ENCODE assay signal across 8 cellular contexts in genomic region chrX:45851434-45851991, GRCh38.
DNase-seq lines count a peak whose midpoint lies in the region; TF ChIP-seq lines count a peak whose summit lies in the region.

No MANE protein-coding gene starts in this region.

- H3K27me3 Mint-ChIP-seq in activated T-cell treated with anti-CD3 and anti-CD28 coated beads, Interleukin-2, amount 50 U/mL, for 24 hours, result peaks cover 49% of the 10 kb centered on the region

- H3K27ac ChIP-seq in trophoblast cell (ENCODE audit: low read depth, low read length) (peak overlapping the region; percentile 80), urinary bladder (ENCODE audit: low read depth) (no peak overlapping the region)

- no peaks in the 10 kb centered on the region for H3K9me3 ChIP-seq in trophoblast cell (ENCODE audit: insufficient read depth, low read depth, low read length)

- TF ChIP-seq CTCF in GM13976 (IDR thresholded peaks at IDR 0.05; ENCODE audit: borderline replicate concordance, control extremely low read depth, extremely low read depth, insufficient read depth, missing control alignments) (no peak), fibroblast of villous mesenchyme (IDR thresholded peaks at IDR 0.05; ENCODE audit: insufficient read depth, low read depth, low read length) (no peak)

- H2AK5ac ChIP-seq in trophoblast cell (ENCODE audit: low read length), result peak overlapping the region; percentile 62

- peak overlapping the region; percentile 74 for H3K14ac ChIP-seq in trophoblast cell (ENCODE audit: low read length)

- peak overlapping the region; percentile 81 for H3K4me3 ChIP-seq in fibroblast of villous mesenchyme (ENCODE audit: low read depth, low read length)
- peak overlapping the region; percentile 79 for H3K4me3 ChIP-seq in trophoblast cell (ENCODE audit: low read depth, low read length)
- peak overlapping the region; percentile 63 for H3K4me3 ChIP-seq in urinary bladder (ENCODE audit: low read depth, low read length)

- peaks cover 41% of the 10 kb centered on the region for H3K4me1 Mint-ChIP-seq in activated T-cell treated with anti-CD3 and anti-CD28 coated beads, Interleukin-2, amount 50 U/mL, for 24 hours (ENCODE audit: low read depth)

- H2BK12ac ChIP-seq in trophoblast cell (ENCODE audit: low read length), result peak overlapping the region; percentile 58

- DNase-seq in GM13976 (ENCODE audit: low spot score), result peak; percentile 9
- peak; percentile 9 for DNase-seq in NCI-H774 (lab: John Stamatoyannopoulos, UW)
- DNase-seq in activated T-cell treated with anti-CD3 and anti-CD28 coated beads, Interleukin-2, amount 50 U/mL, for 24 hours, result peak; percentile 80
- peak; percentile 20 for DNase-seq in fibroblast of villous mesenchyme (ENCODE audit: low read depth)
- peak in 1 of 2 donors; percentile 15 for DNase-seq in trophoblast cell
- no peak for DNase-seq in Kasumi-1 (lab: John Stamatoyannopoulos, UW)
- no peak for DNase-seq in NCI-H2107 (lab: John Stamatoyannopoulos, UW)

- peak overlapping the region; percentile 64 for H3K4me2 ChIP-seq in trophoblast cell (ENCODE audit: low read length)

- H3K18ac ChIP-seq in trophoblast cell (ENCODE audit: low read length), result peak overlapping the region; percentile 86

- H4K12ac ChIP-seq in trophoblast cell (ENCODE audit: low read depth, low read length), result peak overlapping the region; percentile 54

- H3K27ac Mint-ChIP-seq in activated T-cell treated with anti-CD3 and anti-CD28 coated beads, Interleukin-2, amount 50 U/mL, for 24 hours, result peak overlapping the region; percentile 93

- H3K4me1 ChIP-seq in trophoblast cell (ENCODE audit: control insufficient read depth in 1 of 2, insufficient read depth in 2 of 2, low read length in 2 of 2) (peaks cover 0 to 2% of the 10 kb centered on the region in 2 experiments), urinary bladder (ENCODE audit: insufficient read depth) (no peaks in the 10 kb centered on the region)

- H3K9me3 Mint-ChIP-seq in activated T-cell treated with anti-CD3 and anti-CD28 coated beads, Interleukin-2, amount 50 U/mL, for 24 hours, result no peaks in the 10 kb centered on the region

- H2AFZ ChIP-seq in trophoblast cell (ENCODE audit: insufficient read depth, low read length, poor library complexity), result peak overlapping the region; percentile 94

- peak overlapping the region; percentile 87 for H2BK5ac ChIP-seq in trophoblast cell (ENCODE audit: low read depth, low read length, poor library complexity)

- no peaks in the 10 kb centered on the region for H3K27me3 ChIP-seq in trophoblast cell (ENCODE audit: insufficient read depth, low read length)

- peaks cover 19% of the 10 kb centered on the region for H3K79me1 ChIP-seq in trophoblast cell (ENCODE audit: low read length)

- peak overlapping the region; percentile 89 for H3K4ac ChIP-seq in trophoblast cell (ENCODE audit: low read depth, low read length)

- peak overlapping the region; percentile 85 for H3K9ac ChIP-seq in trophoblast cell (ENCODE audit: low read length)

- H4K8ac ChIP-seq in trophoblast cell (ENCODE audit: low read depth, low read length), result peak overlapping the region; percentile 77

- H3K79me2 ChIP-seq in trophoblast cell (ENCODE audit: control insufficient read depth, insufficient read depth, low read length, poor library complexity), result peaks cover 16% of the 10 kb centered on the region

- H3K36me3 Mint-ChIP-seq in activated T-cell treated with anti-CD3 and anti-CD28 coated beads, Interleukin-2, amount 50 U/mL, for 24 hours (ENCODE audit: low read depth), result peaks cover 42% of the 10 kb centered on the region

- peak overlapping the region; percentile 88 for H3K4me3 Mint-ChIP-seq in activated T-cell treated with anti-CD3 and anti-CD28 coated beads, Interleukin-2, amount 50 U/mL, for 24 hours

- no peak overlapping the region for H3K23ac ChIP-seq in trophoblast cell (ENCODE audit: low read length)

- H3K36me3 ChIP-seq in trophoblast cell (ENCODE audit: control insufficient read depth in 1 of 2, insufficient read depth in 2 of 2, low read length in 2 of 2), result peaks cover 6 to 9% of the 10 kb centered on the region in 2 experiments
- H3K36me3 ChIP-seq in urinary bladder (ENCODE audit: insufficient read depth), result no peaks in the 10 kb centered on the region

- H4K91ac ChIP-seq in trophoblast cell (ENCODE audit: low read depth, low read length), result peak overlapping the region; percentile 89

- in situ Hi-C loops in GM13976 (cut with MboI; ENCODE audit: low sequenced_read_pairs, unreplicated experiment), result no loop called here

- WGBS in trophoblast cell (ENCODE audit: extremely low coverage, insufficient coverage, insufficient read length), result no CpG with 5 or more reads among the region's 53 CpGs
- WGBS in urinary bladder, result under 1% methylated on average over 52 of the region's 53 CpGs

- H2BK120ac ChIP-seq in trophoblast cell (ENCODE audit: insufficient read depth, low read length, poor library complexity), result peak overlapping the region; percentile 88

Comparison
In these comparisons a context has a peak if more than half of its experiments do, and no peak if none do; other contexts are left out.
1. DNase-seq: peak in GM13976 (single experiment), NCI-H774 (single experiment), activated T-cell treated with anti-CD3 and anti-CD28 coated beads, Interleukin-2, amount 50 U/mL, for 24 hours (single experiment) and fibroblast of villous mesenchyme (single experiment); none in Kasumi-1 (0 of 2) and NCI-H2107 (single experiment).
2. Peak in every context shown above with its lines, with median percentiles within 50 percentile points of each other: H3K4me3 ChIP-seq.